In the genomic region with DNA sequence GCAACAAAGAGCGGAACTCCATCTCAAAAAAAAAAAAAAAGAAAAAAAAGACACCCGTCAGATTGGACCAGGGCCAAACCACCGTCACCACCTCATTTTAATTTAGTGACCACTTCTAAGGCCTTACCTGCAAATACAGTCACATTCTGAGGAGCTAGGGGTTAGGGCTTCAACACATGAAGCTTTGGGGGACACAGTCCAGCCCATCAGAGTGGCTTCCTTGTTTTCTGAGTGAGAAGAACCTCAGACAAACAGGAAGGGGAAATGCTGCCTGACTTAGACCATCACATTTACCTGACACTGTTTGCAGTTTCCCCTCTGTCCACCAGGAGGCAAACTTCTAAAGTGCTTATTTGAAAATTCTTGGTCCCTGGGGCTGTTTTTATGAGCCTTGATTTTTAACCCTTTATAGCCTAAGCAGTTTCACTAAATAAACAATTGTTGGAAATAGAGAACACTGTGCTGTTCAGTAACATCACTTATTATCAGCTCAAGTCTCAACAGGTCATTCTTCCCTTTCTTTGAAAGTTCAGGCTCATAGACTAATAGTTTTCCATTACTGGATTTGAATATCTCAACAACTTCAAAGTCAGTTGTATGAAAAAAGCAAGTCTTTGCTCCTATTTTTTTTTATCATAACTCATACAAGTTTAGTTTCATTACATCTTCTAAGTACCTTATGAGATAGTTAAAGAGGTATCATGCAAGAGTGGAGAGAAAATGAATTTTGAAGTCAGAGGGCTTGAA, we compare ENCODE assay signal across 1 cellular context.
TF ChIP-seq lines count a peak whose summit lies in the region.

No MANE protein-coding gene starts in this region.

TF ChIP-seq in HEK293, 187 proteins besides CTCF, POLR2A, EP300 and RAD21 (continued from another document and continues in another):
- TF ChIP-seq, protein P1, sequence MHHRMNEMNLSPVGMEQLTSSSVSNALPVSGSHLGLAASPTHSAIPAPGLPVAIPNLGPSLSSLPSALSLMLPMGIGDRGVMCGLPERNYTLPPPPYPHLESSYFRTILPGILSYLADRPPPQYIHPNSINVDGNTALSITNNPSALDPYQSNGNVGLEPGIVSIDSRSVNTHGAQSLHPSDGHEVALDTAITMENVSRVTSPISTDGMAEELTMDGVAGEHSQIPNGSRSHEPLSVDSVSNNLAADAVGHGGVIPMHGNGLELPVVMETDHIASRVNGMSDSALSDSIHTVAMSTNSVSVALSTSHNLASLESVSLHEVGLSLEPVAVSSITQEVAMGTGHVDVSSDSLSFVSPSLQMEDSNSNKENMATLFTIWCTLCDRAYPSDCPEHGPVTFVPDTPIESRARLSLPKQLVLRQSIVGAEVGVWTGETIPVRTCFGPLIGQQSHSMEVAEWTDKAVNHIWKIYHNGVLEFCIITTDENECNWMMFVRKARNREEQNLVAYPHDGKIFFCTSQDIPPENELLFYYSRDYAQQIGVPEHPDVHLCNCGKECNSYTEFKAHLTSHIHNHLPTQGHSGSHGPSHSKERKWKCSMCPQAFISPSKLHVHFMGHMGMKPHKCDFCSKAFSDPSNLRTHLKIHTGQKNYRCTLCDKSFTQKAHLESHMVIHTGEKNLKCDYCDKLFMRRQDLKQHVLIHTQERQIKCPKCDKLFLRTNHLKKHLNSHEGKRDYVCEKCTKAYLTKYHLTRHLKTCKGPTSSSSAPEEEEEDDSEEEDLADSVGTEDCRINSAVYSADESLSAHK (tag by site-specific recombination; IDR thresholded peaks at IDR 0.05) = no peak
- 0 out of 2 replicates have a peak, but pooled peaks have one; percentile 6 for TF ChIP-seq ZNF664 (tag by site-specific recombination; IDR thresholded peaks at IDR 0.05)
- no peak for TF ChIP-seq ZNF140 (tag by site-specific recombination; IDR thresholded peaks at IDR 0.05)
- TF ChIP-seq ZNF785 (tag by site-specific recombination; IDR thresholded peaks at IDR 0.05) = no peak
- no peak for TF ChIP-seq ZNF792 (tag by site-specific recombination; IDR thresholded peaks at IDR 0.05)
- TF ChIP-seq ZFP37 (tag by site-specific recombination; IDR thresholded peaks at IDR 0.05) = no peak
- TF ChIP-seq, protein P2, sequence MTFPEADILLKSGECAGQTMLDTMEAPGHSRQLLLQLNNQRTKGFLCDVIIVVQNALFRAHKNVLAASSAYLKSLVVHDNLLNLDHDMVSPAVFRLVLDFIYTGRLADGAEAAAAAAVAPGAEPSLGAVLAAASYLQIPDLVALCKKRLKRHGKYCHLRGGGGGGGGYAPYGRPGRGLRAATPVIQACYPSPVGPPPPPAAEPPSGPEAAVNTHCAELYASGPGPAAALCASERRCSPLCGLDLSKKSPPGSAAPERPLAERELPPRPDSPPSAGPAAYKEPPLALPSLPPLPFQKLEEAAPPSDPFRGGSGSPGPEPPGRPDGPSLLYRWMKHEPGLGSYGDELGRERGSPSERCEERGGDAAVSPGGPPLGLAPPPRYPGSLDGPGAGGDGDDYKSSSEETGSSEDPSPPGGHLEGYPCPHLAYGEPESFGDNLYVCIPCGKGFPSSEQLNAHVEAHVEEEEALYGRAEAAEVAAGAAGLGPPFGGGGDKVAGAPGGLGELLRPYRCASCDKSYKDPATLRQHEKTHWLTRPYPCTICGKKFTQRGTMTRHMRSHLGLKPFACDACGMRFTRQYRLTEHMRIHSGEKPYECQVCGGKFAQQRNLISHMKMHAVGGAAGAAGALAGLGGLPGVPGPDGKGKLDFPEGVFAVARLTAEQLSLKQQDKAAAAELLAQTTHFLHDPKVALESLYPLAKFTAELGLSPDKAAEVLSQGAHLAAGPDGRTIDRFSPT (tag by site-specific recombination; IDR thresholded peaks at IDR 0.05) = no peak
- no peak for TF ChIP-seq KLF16 (tag by site-specific recombination; IDR thresholded peaks at IDR 0.05)
- no peak for TF ChIP-seq GLIS2 (tag by site-specific recombination; IDR thresholded peaks at IDR 0.05)
- TF ChIP-seq ZFP3 (tag by site-specific recombination; IDR thresholded peaks at IDR 0.05; ENCODE audit: low read depth) = no peak
- TF ChIP-seq, protein P3, sequence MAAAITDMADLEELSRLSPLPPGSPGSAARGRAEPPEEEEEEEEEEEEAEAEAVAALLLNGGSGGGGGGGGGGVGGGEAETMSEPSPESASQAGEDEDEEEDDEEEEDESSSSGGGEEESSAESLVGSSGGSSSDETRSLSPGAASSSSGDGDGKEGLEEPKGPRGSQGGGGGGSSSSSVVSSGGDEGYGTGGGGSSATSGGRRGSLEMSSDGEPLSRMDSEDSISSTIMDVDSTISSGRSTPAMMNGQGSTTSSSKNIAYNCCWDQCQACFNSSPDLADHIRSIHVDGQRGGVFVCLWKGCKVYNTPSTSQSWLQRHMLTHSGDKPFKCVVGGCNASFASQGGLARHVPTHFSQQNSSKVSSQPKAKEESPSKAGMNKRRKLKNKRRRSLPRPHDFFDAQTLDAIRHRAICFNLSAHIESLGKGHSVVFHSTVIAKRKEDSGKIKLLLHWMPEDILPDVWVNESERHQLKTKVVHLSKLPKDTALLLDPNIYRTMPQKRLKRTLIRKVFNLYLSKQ (tag by site-specific recombination; IDR thresholded peaks at IDR 0.05; ENCODE audit: borderline replicate concordance) = no peak
- TF ChIP-seq, protein P4, sequence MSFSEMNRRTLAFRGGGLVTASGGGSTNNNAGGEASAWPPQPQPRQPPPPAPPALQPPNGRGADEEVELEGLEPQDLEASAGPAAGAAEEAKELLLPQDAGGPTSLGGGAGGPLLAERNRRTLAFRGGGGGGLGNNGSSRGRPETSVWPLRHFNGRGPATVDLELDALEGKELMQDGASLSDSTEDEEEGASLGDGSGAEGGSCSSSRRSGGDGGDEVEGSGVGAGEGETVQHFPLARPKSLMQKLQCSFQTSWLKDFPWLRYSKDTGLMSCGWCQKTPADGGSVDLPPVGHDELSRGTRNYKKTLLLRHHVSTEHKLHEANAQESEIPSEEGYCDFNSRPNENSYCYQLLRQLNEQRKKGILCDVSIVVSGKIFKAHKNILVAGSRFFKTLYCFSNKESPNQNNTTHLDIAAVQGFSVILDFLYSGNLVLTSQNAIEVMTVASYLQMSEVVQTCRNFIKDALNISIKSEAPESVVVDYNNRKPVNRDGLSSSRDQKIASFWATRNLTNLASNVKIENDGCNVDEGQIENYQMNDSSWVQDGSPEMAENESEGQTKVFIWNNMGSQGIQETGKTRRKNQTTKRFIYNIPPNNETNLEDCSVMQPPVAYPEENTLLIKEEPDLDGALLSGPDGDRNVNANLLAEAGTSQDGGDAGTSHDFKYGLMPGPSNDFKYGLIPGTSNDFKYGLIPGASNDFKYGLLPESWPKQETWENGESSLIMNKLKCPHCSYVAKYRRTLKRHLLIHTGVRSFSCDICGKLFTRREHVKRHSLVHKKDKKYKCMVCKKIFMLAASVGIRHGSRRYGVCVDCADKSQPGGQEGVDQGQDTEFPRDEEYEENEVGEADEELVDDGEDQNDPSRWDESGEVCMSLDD (tag by site-specific recombination; IDR thresholded peaks at IDR 0.05) = no peak
- TF ChIP-seq ZNF677 (tag by site-specific recombination; IDR thresholded peaks at IDR 0.05) = no peak
- TF ChIP-seq ZNF155 (tag by site-specific recombination; IDR thresholded peaks at IDR 0.05) = no peak
- TF ChIP-seq, protein P5, sequence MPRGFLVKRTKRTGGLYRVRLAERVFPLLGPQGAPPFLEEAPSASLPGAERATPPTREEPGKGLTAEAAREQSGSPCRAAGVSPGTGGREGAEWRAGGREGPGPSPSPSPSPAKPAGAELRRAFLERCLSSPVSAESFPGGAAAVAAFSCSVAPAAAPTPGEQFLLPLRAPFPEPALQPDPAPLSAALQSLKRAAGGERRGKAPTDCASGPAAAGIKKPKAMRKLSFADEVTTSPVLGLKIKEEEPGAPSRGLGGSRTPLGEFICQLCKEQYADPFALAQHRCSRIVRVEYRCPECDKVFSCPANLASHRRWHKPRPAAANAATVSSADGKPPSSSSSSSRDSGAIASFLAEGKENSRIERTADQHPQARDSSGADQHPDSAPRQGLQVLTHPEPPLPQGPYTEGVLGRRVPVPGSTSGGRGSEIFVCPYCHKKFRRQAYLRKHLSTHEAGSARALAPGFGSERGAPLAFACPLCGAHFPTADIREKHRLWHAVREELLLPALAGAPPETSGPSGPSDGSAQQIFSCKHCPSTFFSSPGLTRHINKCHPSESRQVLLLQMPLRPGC (tag by site-specific recombination; IDR thresholded peaks at IDR 0.05) = no peak
- TF ChIP-seq ZNF670 (tag by site-specific recombination; IDR thresholded peaks at IDR 0.05; ENCODE audit: low read depth) = no peak
- 0 out of 2 replicates have a peak, but pooled peaks have one; percentile 12 for TF ChIP-seq ZNF211 (tag by site-specific recombination; IDR thresholded peaks at IDR 0.05; ENCODE audit: low read depth)
- TF ChIP-seq, protein P6, sequence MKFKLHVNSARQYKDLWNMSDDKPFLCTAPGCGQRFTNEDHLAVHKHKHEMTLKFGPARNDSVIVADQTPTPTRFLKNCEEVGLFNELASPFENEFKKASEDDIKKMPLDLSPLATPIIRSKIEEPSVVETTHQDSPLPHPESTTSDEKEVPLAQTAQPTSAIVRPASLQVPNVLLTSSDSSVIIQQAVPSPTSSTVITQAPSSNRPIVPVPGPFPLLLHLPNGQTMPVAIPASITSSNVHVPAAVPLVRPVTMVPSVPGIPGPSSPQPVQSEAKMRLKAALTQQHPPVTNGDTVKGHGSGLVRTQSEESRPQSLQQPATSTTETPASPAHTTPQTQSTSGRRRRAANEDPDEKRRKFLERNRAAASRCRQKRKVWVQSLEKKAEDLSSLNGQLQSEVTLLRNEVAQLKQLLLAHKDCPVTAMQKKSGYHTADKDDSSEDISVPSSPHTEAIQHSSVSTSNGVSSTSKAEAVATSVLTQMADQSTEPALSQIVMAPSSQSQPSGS (tag by site-specific recombination; IDR thresholded peaks at IDR 0.05; ENCODE audit: low read depth) = no peak
- TF ChIP-seq ZNF112 (tag by site-specific recombination; IDR thresholded peaks at IDR 0.05) = no peak
- TF ChIP-seq, protein P7, sequence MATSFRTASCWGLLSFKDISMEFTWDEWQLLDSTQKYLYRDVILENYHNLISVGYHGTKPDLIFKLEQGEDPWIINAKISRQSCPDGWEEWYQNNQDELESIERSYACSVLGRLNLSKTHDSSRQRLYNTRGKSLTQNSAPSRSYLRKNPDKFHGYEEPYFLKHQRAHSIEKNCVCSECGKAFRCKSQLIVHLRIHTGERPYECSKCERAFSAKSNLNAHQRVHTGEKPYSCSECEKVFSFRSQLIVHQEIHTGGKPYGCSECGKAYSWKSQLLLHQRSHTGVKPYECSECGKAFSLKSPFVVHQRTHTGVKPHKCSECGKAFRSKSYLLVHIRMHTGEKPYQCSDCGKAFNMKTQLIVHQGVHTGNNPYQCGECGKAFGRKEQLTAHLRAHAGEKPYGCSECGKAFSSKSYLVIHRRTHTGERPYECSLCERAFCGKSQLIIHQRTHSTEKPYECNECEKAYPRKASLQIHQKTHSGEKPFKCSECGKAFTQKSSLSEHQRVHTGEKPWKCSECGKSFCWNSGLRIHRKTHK (tag by site-specific recombination; IDR thresholded peaks at IDR 0.05) = no peak
- 0 out of 2 replicates have a peak, but pooled peaks have one; percentile 27 for TF ChIP-seq ZBTB48 (tag by site-specific recombination; IDR thresholded peaks at IDR 0.05)
- TF ChIP-seq, protein P8, sequence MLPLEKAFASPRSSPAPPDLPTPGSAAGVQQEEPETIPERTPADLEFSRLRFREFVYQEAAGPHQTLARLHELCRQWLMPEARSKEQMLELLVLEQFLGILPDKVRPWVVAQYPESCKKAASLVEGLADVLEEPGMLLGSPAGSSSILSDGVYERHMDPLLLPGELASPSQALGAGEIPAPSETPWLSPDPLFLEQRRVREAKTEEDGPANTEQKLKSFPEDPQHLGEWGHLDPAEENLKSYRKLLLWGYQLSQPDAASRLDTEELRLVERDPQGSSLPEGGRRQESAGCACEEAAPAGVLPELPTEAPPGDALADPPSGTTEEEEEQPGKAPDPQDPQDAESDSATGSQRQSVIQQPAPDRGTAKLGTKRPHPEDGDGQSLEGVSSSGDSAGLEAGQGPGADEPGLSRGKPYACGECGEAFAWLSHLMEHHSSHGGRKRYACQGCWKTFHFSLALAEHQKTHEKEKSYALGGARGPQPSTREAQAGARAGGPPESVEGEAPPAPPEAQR (tag by site-specific recombination; IDR thresholded peaks at IDR 0.05) = no peak
- TF ChIP-seq ZNF837 (tag by site-specific recombination; IDR thresholded peaks at IDR 0.05) = no peak
- TF ChIP-seq ZNF391 (tag by site-specific recombination; IDR thresholded peaks at IDR 0.05; ENCODE audit: borderline replicate concordance, low read depth) = no peak
- TF ChIP-seq TCF7L2 (IDR thresholded peaks at IDR 0.05; ENCODE audit: borderline replicate concordance, low read depth, low read length) = peak; percentile 68; the same call in 1 of the 2 replicates
- no peak for TF ChIP-seq IKZF3 (tag by site-specific recombination; IDR thresholded peaks at IDR 0.05)
- no peak for TF ChIP-seq ZNF768 (tag by site-specific recombination; IDR thresholded peaks at IDR 0.05)
- no peak for TF ChIP-seq ZNF354C (tag by site-specific recombination; IDR thresholded peaks at IDR 0.05; ENCODE audit: borderline replicate concordance, low read depth)
- no peak for TF ChIP-seq ZNF529 (tag by site-specific recombination; IDR thresholded peaks at IDR 0.05; ENCODE audit: insufficient replicate concordance)
- TF ChIP-seq, protein P9, sequence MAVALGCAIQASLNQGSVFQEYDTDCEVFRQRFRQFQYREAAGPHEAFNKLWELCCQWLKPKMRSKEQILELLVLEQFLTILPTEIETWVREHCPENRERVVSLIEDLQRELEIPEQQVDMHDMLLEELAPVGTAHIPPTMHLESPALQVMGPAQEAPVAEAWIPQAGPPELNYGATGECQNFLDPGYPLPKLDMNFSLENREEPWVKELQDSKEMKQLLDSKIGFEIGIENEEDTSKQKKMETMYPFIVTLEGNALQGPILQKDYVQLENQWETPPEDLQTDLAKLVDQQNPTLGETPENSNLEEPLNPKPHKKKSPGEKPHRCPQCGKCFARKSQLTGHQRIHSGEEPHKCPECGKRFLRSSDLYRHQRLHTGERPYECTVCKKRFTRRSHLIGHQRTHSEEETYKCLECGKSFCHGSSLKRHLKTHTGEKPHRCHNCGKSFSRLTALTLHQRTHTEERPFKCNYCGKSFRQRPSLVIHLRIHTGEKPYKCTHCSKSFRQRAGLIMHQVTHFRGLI (tag by site-specific recombination; IDR thresholded peaks at IDR 0.05) = no peak
- no peak for TF ChIP-seq YY1 (tag by site-specific recombination; IDR thresholded peaks at IDR 0.05)
- TF ChIP-seq ZNF19 (tag by site-specific recombination; IDR thresholded peaks at IDR 0.05; ENCODE audit: low read depth) = no peak
- TF ChIP-seq ZNF514 (tag by site-specific recombination; IDR thresholded peaks at IDR 0.05) = no peak
- no peak for TF ChIP-seq MZF1 (tag by site-specific recombination; IDR thresholded peaks at IDR 0.05; ENCODE audit: borderline replicate concordance)
- no peak for TF ChIP-seq KLF1 (tag by site-specific recombination; IDR thresholded peaks at IDR 0.05)
- TF ChIP-seq ZNF214 (tag by site-specific recombination; IDR thresholded peaks at IDR 0.05; ENCODE audit: borderline replicate concordance) = no peak
- TF ChIP-seq KLF9 (tag by site-specific recombination; IDR thresholded peaks at IDR 0.05; ENCODE audit: low read depth) = no peak
- no peak for TF ChIP-seq MEIS1 (CRISPR knock-in tag; IDR thresholded peaks at IDR 0.05; ENCODE audit: borderline replicate concordance)
- peak; percentile 19; the same call in 1 of the 2 replicates for TF ChIP-seq SCRT2 (tag by site-specific recombination; IDR thresholded peaks at IDR 0.05)
- TF ChIP-seq ZSCAN30 (tag by site-specific recombination; IDR thresholded peaks at IDR 0.05) = no peak
